ENCODE assay signal across 20 cellular contexts in the genomic region with DNA sequence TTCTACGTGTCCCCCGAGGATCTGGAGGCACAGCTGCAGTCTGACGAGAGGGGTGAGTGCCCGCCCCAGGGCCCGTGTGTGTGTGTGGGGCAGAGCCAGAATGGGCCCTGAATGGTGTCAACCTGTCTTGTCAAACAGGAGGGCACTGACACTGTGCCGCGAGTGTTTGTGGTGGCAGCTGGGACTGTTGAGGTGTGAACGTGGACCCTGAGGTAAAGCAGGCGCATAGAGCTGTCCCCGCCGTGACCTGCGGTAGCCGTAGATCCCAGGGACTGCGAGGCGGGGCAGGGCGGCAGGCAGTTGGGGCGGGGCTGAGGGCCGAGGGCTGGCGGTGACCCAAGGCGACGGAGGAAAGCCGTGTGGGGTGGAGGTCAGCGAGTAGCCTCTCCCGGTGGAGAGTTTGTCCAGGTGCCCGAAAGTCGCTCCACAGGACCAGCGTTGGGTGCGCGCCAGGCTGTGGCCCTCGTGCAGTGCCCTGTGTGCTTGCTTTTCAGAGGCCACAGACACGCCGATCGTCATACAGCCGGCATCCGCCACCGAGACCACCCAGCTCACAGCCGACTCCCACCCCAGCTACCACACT. TPM values are rescaled to one million over a fixed set of nuclear protein-coding genes. Genes with fewer than 3 reads are reported as not detected.
DNase-seq lines count a peak whose midpoint lies in the region; ATAC-seq and TF ChIP-seq lines count a peak whose summit lies in the region.
"Had no signal": no experiment of that assay in that cellular context is flagged by ENCODE, and none has a peak within 500 bp of the region (broad histone marks: within the 10 kb centered on the region; RNA-seq: fewer than 3 reads in every experiment).

No MANE protein-coding gene starts in this region.

- H2AFZ ChIP-seq in GM23248 (no peak overlapping the region), smooth muscle cell (ENCODE audit: low read depth) (no peak overlapping the region)
- H2AFZ ChIP-seq: PC-9 had no signal

- no peaks in the 10 kb centered on the region for H3K9me3 ChIP-seq in BLaER1 treated with 17β-estradiol and CSF1 and Interleukin-3, amounts not matched to agents 10 nM and 100 nM (replicated peaks in 1 of 11)
- H3K9me3 ChIP-seq in heart left ventricle (no peaks in the 10 kb centered on the region), GM23248 (ENCODE audit: low read depth) (no peaks in the 10 kb centered on the region), smooth muscle cell (replicated peaks; ENCODE audit: low read depth) (no peaks in the 10 kb centered on the region), ascending aorta (no peaks in the 10 kb centered on the region)

- peaks cover 80 to 100% (median 100%) of the 10 kb centered on the region in 11 experiments for H4K20me1 ChIP-seq in BLaER1 treated with 17β-estradiol and CSF1 and Interleukin-3, amounts not matched to agents 10 nM and 100 nM
- H4K20me1 ChIP-seq in GM23248 (ENCODE audit: insufficient read depth) (no peaks in the 10 kb centered on the region; the same call in 1 of the 2 replicates), smooth muscle cell (ENCODE audit: low read depth) (peaks cover 79% of the 10 kb centered on the region)

- no peaks in the 10 kb centered on the region for H3K9me2 ChIP-seq in GM23248 (ENCODE audit: insufficient read depth)

- POLR2A ChIA-PET in RWPE1 (lab: Yijun Ruan, JAX; ENCODE audit: low non-redundant PET) = no interaction called here

- WGBS in heart left ventricle, 4 donors = 49 to 86% (median 62%) methylated on average over 30 to 37 of the region's 37 CpGs
- WGBS in GM23248 (ENCODE audit: low coverage in 1 of 2, low lambda C conversion rate in 2 of 2, missing lambda C conversion rate in 2 of 2), 2 experiments = 90 to 92% methylated on average over 28 to 37 of the region's 37 CpGs
- 97% methylated on average over 25 of the region's 37 CpGs for WGBS in smooth muscle cell (ENCODE audit: low lambda C conversion rate)

- H3F3A ChIP-seq in GM23248 (ENCODE audit: insufficient read depth) = peaks cover 13% of the 10 kb centered on the region; the same call in 1 of the 2 replicates
- H3F3A ChIP-seq in smooth muscle cell (ENCODE audit: low read depth) = no peaks in the 10 kb centered on the region

- CTCF ChIA-PET in RWPE1 (lab: Yijun Ruan, JAX) = no interaction called here

- peak overlapping the region in 6 of 11 experiments; percentile 9 to 74 (median 54); a peak in 8 of 22 replicates for H3K4me2 ChIP-seq in BLaER1 treated with 17β-estradiol and CSF1 and Interleukin-3, amounts not matched to agents 10 nM and 100 nM
- H3K4me2 ChIP-seq in GM23248 (ENCODE audit: unreplicated experiment) (no peak overlapping the region), smooth muscle cell (no peak overlapping the region)
- H3K4me2 ChIP-seq: PC-9 had no signal

- in situ Hi-C loops in GM23248 (cut with MboI) = no loop called here

- peak overlapping the region in 6 of 11 experiments; percentile 23 to 53 (median 40); a peak in 8 of 22 replicates for H3K27ac ChIP-seq in BLaER1 treated with 17β-estradiol and CSF1 and Interleukin-3, amounts not matched to agents 10 nM and 100 nM
- H3K27ac ChIP-seq in RWPE1 (peak overlapping the region; percentile 0; the same call in 1 of the 2 replicates), heart left ventricle (peak overlapping the region in 7 of 12 donors; percentile 13 to 81 (median 60)), GM23248 (no peak overlapping the region), smooth muscle cell (ENCODE audit: low read depth) (no peak overlapping the region), ascending aorta (no peak overlapping the region)
- H3K27ac ChIP-seq: HL-60, PC-9, SK-N-MC had no signal

- peaks cover 0 to 67% (median 45%) of the 10 kb centered on the region in 10 experiments; a peak in 16 of 20 replicates for H3K4me1 ChIP-seq in BLaER1 treated with 17β-estradiol and CSF1 and Interleukin-3, amounts not matched to agents 10 nM and 100 nM
- H3K4me1 ChIP-seq in heart left ventricle (peaks cover 0 to 19% (median 4%) of the 10 kb centered on the region in 12 donors), GM23248 (ENCODE audit: insufficient read depth) (no peaks in the 10 kb centered on the region), smooth muscle cell (ENCODE audit: low read depth) (no peaks in the 10 kb centered on the region), ascending aorta (no peaks in the 10 kb centered on the region)

- ATAC-seq in heart left ventricle = peak; percentile 89 to 92 (median 92)
- ATAC-seq in left colon = peak; percentile 73
- ATAC-seq in GM19463 (IDR thresholded peaks at IDR 0.05; ENCODE audit: unreplicated experiment) = no peak

- H3K4me3 ChIP-seq in BLaER1 treated with 17β-estradiol and CSF1 and Interleukin-3, amounts not matched to agents 10 nM and 100 nM = no peak overlapping the region
- H3K4me3 ChIP-seq in heart left ventricle = no peak overlapping the region
- no peak overlapping the region for H3K4me3 ChIP-seq in GM23248
- H3K4me3 ChIP-seq in smooth muscle cell = no peak overlapping the region
- no peak overlapping the region for H3K4me3 ChIP-seq in ascending aorta
- H3K4me3 ChIP-seq: PC-9, SK-N-MC had no signal

- no peaks in the 10 kb centered on the region for H3K27me3 ChIP-seq in BLaER1 treated with 17β-estradiol and CSF1 and Interleukin-3, amounts not matched to agents 10 nM and 100 nM
- H3K27me3 ChIP-seq in heart left ventricle (no peaks in the 10 kb centered on the region), GM23248 (replicated peaks; ENCODE audit: insufficient read depth) (no peaks in the 10 kb centered on the region), smooth muscle cell (ENCODE audit: low read depth) (no peaks in the 10 kb centered on the region), ascending aorta (no peaks in the 10 kb centered on the region)

- H3K9ac ChIP-seq in BLaER1 treated with 17β-estradiol and CSF1 and Interleukin-3, amounts not matched to agents 10 nM and 100 nM = peak overlapping the region in 6 of 11 experiments; percentile 29 to 64 (median 49); a peak in 10 of 22 replicates
- H3K9ac ChIP-seq in GM23248 (no peak overlapping the region), smooth muscle cell (ENCODE audit: low read depth) (no peak overlapping the region)

- intact Hi-C loops in heart left ventricle (cut with DNase I) = no loop called here
- intact Hi-C loops in left colon (cut with DNase I, micrococcal nuclease) = no loop called here
- intact Hi-C loops in ascending aorta (cut with DNase I) = no loop called here

- DNase-seq in RWPE1 (ENCODE audit: low spot score) (no peak), heart left ventricle (peak in 4 of 5 donors; percentile 62 to 91 (median 84)), left colon (peak in 1 of 2 donors; percentile 39), GM23248 (no peak), smooth muscle cell (lab: John Stamatoyannopoulos, UW; ENCODE audit: unreplicated experiment) (no peak), ascending aorta (ENCODE audit: low spot score in 2 of 2) (no peak)
- DNase-seq: COR-L47, DMS153, EL, HCEC 1CT, KBM-7, MV-4-11, NCI-H1417 treated with DMSO at 0.1 percent for 48 hours, NCI-H2029, NCI-H748 treated with DMSO at 0.1 percent for 48 hours, PC-9 had no signal

- TF ChIP-seq POLR2A in heart left ventricle (IDR thresholded peaks at IDR 0.05) = no peak

- H3K79me2 ChIP-seq in GM23248 (ENCODE audit: insufficient read depth) (peaks cover 81% of the 10 kb centered on the region), smooth muscle cell (ENCODE audit: low read depth) (peaks cover 15% of the 10 kb centered on the region)

- no peak for TF ChIP-seq CTCF in RWPE1 (conservative IDR thresholded peaks at IDR 0.05; ENCODE audit: low read depth)
- TF ChIP-seq CTCF in heart left ventricle (IDR thresholded peaks at IDR 0.05) = no peak
- no peak for TF ChIP-seq CTCF in smooth muscle cell (IDR thresholded peaks at IDR 0.05; ENCODE audit: borderline replicate concordance, insufficient read depth, poor library complexity, severe bottlenecking)
- TF ChIP-seq CTCF in ascending aorta (IDR thresholded peaks at IDR 0.05) = no peak

- H3K36me3 ChIP-seq in BLaER1 treated with 17β-estradiol and CSF1 and Interleukin-3, amounts not matched to agents 10 nM and 100 nM = peaks cover 98 to 100% (median 100%) of the 10 kb centered on the region in 11 experiments
- H3K36me3 ChIP-seq in heart left ventricle (peaks cover 6 to 94% (median 77%) of the 10 kb centered on the region in 9 donors), GM23248 (ENCODE audit: low read depth) (peaks cover 19% of the 10 kb centered on the region), smooth muscle cell (ENCODE audit: low read depth) (no peaks in the 10 kb centered on the region), ascending aorta (peaks cover 63 to 69% of the 10 kb centered on the region in 2 donors)

RNA-seq across cellular contexts. Expression of a gene that starts 25.2 kb away (rescaled TPM):
- total RNA-seq in heart left ventricle (10 to 100 TPM; 27.7 to 43.8 (median 37.5) TPM), left colon (10 to 100 TPM; 41.7 to 44.8 TPM), smooth muscle cell (12.8 and 17.2 TPM in 2 replicates), ascending aorta (95.4 TPM)
- polyA plus RNA-seq in heart left ventricle (10 to 100 TPM; 27.7 to 49.7 TPM), GM23248 (2016; fragmentation: Nextera tagmentation; extraction: Ambion mirVana) (28.8 and 33.4 TPM in 2 replicates), smooth muscle cell (22.6 and 29.3 TPM in 2 replicates)
- 17.6 and 21.5 TPM in 2 replicates for total RNA-seq in GM23248 (2014; rRNA removed; shearing (Covaris generic))

RNA-seq across cellular contexts. Expression of a gene that starts 36.1 kb away (rescaled TPM):
- total RNA-seq in heart left ventricle (10 to 100 TPM; 34.8 to 57.1 (median 46.1) TPM), left colon (10 to 100 TPM; 55.3 to 79.4 TPM), smooth muscle cell (21.1 and 24.5 TPM in 2 replicates), ascending aorta (42.9 TPM)
- polyA plus RNA-seq in heart left ventricle (10 to 100 TPM; 21.1 to 46.3 TPM), GM23248 (2016; fragmentation: Nextera tagmentation; extraction: Ambion mirVana) (22.4 and 24.9 TPM in 2 replicates), smooth muscle cell (8.7 TPM in 2 replicates)
- 68.0 and 70.9 TPM in 2 replicates for total RNA-seq in GM23248 (2014; rRNA removed; shearing (Covaris generic))

RNA-seq across cellular contexts. Expression of a gene that starts 38.7 kb away (rescaled TPM):
- total RNA-seq in heart left ventricle (10 to 100 TPM in 8 of 9 donors, 1 to 10 TPM in 1; 7.3 to 15.9 (median 12.2) TPM), left colon (1 to 10 TPM; 1.3 to 2.9 TPM), smooth muscle cell (4.6 and 6.8 TPM in 2 replicates), ascending aorta (17.5 TPM)
- polyA plus RNA-seq in heart left ventricle (1 to 10 TPM; 7.7 to 9.3 TPM), GM23248 (2016; fragmentation: Nextera tagmentation; extraction: Ambion mirVana) (1.2 and 1.5 TPM in 2 replicates), smooth muscle cell (5.6 and 7.7 TPM in 2 replicates)
- 16.4 and 16.6 TPM in 2 replicates for total RNA-seq in GM23248 (2014; rRNA removed; shearing (Covaris generic))

RNA-seq across cellular contexts. Expression of a gene that starts 48.4 kb away (rescaled TPM):
- total RNA-seq in heart left ventricle (1 to 10 TPM; 3.1 to 6.3 (median 4.3) TPM), left colon (1 to 10 TPM; 5.8 to 9.5 TPM), smooth muscle cell (0.13 and 0.27 TPM in 2 replicates), ascending aorta (not detected)
- polyA plus RNA-seq in heart left ventricle (1 to 10 TPM; 4.8 to 6.0 TPM), GM23248 (2016; fragmentation: Nextera tagmentation; extraction: Ambion mirVana) (1.3 and 1.7 TPM in 2 replicates), smooth muscle cell (1.2 and 4.3 TPM in 2 replicates)
- 0.38 and 1.3 TPM in 2 replicates for total RNA-seq in GM23248 (2014; rRNA removed; shearing (Covaris generic))

RNA-seq across cellular contexts. Expression of a gene that starts 49.9 kb away (rescaled TPM):
- total RNA-seq in heart left ventricle = 10 to 100 TPM; 41.4 to 62.6 (median 47.6) TPM
- polyA plus RNA-seq in heart left ventricle = 10 to 100 TPM; 31.0 to 58.5 TPM
- total RNA-seq in left colon = 10 to 100 TPM; 51.7 to 51.8 TPM
- total RNA-seq in GM23248 (2014; rRNA removed; shearing (Covaris generic)) = 39.0 and 47.1 TPM in 2 replicates
- polyA plus RNA-seq in GM23248 (2016; fragmentation: Nextera tagmentation; extraction: Ambion mirVana) = 54.8 and 59.4 TPM in 2 replicates
- 33.3 and 36.5 TPM in 2 replicates for total RNA-seq in smooth muscle cell
- polyA plus RNA-seq in smooth muscle cell = 51.2 and 55.2 TPM in 2 replicates
- 33.5 TPM for total RNA-seq in ascending aorta

Comparison
In these comparisons a context has a peak if more than half of its experiments do, and no peak if none do; other contexts are left out.
1. H3K27ac ChIP-seq: peak in BLaER1 treated with 17β-estradiol and CSF1 and Interleukin-3, amounts not matched to agents 10 nM and 100 nM (6 of 11), RWPE1 (single experiment) and heart left ventricle (7 of 12); none in GM23248 (single experiment), smooth muscle cell (single experiment) and ascending aorta (0 of 2).
2. H3K4me2 ChIP-seq: peak in BLaER1 treated with 17β-estradiol and CSF1 and Interleukin-3, amounts not matched to agents 10 nM and 100 nM (6 of 11); none in GM23248 (single experiment) and smooth muscle cell (single experiment).
3. H3K9ac ChIP-seq: peak in BLaER1 treated with 17β-estradiol and CSF1 and Interleukin-3, amounts not matched to agents 10 nM and 100 nM (6 of 11); none in GM23248 (single experiment) and smooth muscle cell (single experiment).
4. DNase-seq: peak in heart left ventricle (4 of 5); none in RWPE1 (single experiment), GM23248 (single experiment), smooth muscle cell (single experiment) and ascending aorta (0 of 2).